8 cellular contexts compared by ENCODE assay signal in genomic region chr7:95045236-95045923, GRCh38.
DNase-seq lines count a peak whose midpoint lies in the region; ATAC-seq and TF ChIP-seq lines count a peak whose summit lies in the region.

No MANE protein-coding gene starts in this region.

- no peak overlapping the region for H3K9ac ChIP-seq in endodermal cell (ENCODE audit: extremely low read depth, low read length, poor library complexity, severe bottlenecking)

- peak; percentile 65 for TF ChIP-seq CTCF in endodermal cell (conservative IDR thresholded peaks at IDR 0.05)

- no peaks in the 10 kb centered on the region for H3K9me3 ChIP-seq in endodermal cell (ENCODE audit: control insufficient read depth, low read length)

- H3K36me3 ChIP-seq in endodermal cell (ENCODE audit: control insufficient read depth, insufficient read depth, low read length) = no peaks in the 10 kb centered on the region

- DNase-seq in NCI-H2081 (lab: John Stamatoyannopoulos, UW) (peak; percentile 19 to 59), NCI-H2081 treated with DMSO at 0.1 percent for 48 hours (lab: John Stamatoyannopoulos, UW) (no peak), NCI-H524 (lab: John Stamatoyannopoulos, UW) (peak; percentile 32 to 66), endodermal cell (peak; percentile 58), GF-D8 (lab: John Stamatoyannopoulos, UW) (no peak), HPDE6-E6E7 (ENCODE audit: extremely low spot score) (no peak)
- DNase-seq in stimulated activated naive B cell treated with anti-CD40 and anti-IgM and Interleukin-4, amounts not matched to agents 10 μg/mL and 1 μg/mL and 100 μg/mL, for 72 hours = no peak
- DNase-seq in activated CD4-positive, alpha-beta T cell treated with anti-CD3 and anti-CD28 coated beads, Interleukin-2, amount 50 U/mL, for 1 hour = no peak

- H3K36me3 Mint-ChIP-seq in endodermal cell (ENCODE audit: low read depth) = no peaks in the 10 kb centered on the region
- H3K36me3 Mint-ChIP-seq in stimulated activated naive B cell treated with anti-CD40 and anti-IgM and Interleukin-4, amounts not matched to agents 10 μg/mL and 1 μg/mL and 100 μg/mL, for 72 hours = no peaks in the 10 kb centered on the region

- no peaks in the 10 kb centered on the region for H3K9me3 Mint-ChIP-seq in endodermal cell
- H3K9me3 Mint-ChIP-seq in stimulated activated naive B cell treated with anti-CD40 and anti-IgM and Interleukin-4, amounts not matched to agents 10 μg/mL and 1 μg/mL and 100 μg/mL, for 72 hours = no peaks in the 10 kb centered on the region

- no peak overlapping the region for H3K4me3 Mint-ChIP-seq in endodermal cell
- H3K4me3 Mint-ChIP-seq in stimulated activated naive B cell treated with anti-CD40 and anti-IgM and Interleukin-4, amounts not matched to agents 10 μg/mL and 1 μg/mL and 100 μg/mL, for 72 hours = no peak overlapping the region

- peaks cover 9% of the 10 kb centered on the region for H3K4me1 ChIP-seq in endodermal cell (ENCODE audit: control insufficient read depth, insufficient read depth, low read length)

- H3K27me3 ChIP-seq in endodermal cell (ENCODE audit: control insufficient read depth, insufficient read depth, low read length, poor library complexity, severe bottlenecking) = no peaks in the 10 kb centered on the region

- H3K27ac ChIP-seq in endodermal cell (ENCODE audit: low read depth, low read length) = no peak overlapping the region

- ATAC-seq in stimulated activated naive B cell treated with anti-CD40 and anti-IgM and Interleukin-4, amounts not matched to agents 10 μg/mL and 1 μg/mL and 100 μg/mL, for 72 hours (replicated peaks) = peak; percentile 71 to 78

- no peak overlapping the region for H3K27ac Mint-ChIP-seq in endodermal cell
- H3K27ac Mint-ChIP-seq in stimulated activated naive B cell treated with anti-CD40 and anti-IgM and Interleukin-4, amounts not matched to agents 10 μg/mL and 1 μg/mL and 100 μg/mL, for 72 hours = no peak overlapping the region

- H3K4me3 ChIP-seq in endodermal cell (ENCODE audit: low read length) = no peak overlapping the region

- H3K4me1 Mint-ChIP-seq in endodermal cell = peaks cover 36% of the 10 kb centered on the region
- peaks cover 4 to 7% of the 10 kb centered on the region in 2 donors for H3K4me1 Mint-ChIP-seq in stimulated activated naive B cell treated with anti-CD40 and anti-IgM and Interleukin-4, amounts not matched to agents 10 μg/mL and 1 μg/mL and 100 μg/mL, for 72 hours

- 88 to 95% methylated on average over 5 to 8 of the region's 8 CpGs for WGBS in endodermal cell (ENCODE audit: insufficient coverage in 1 of 2, insufficient read length in 1 of 2), 2 experiments

- H3K27me3 Mint-ChIP-seq in endodermal cell (ENCODE audit: insufficient read depth) = no peaks in the 10 kb centered on the region
- H3K27me3 Mint-ChIP-seq in stimulated activated naive B cell treated with anti-CD40 and anti-IgM and Interleukin-4, amounts not matched to agents 10 μg/mL and 1 μg/mL and 100 μg/mL, for 72 hours = no peaks in the 10 kb centered on the region

Comparison
In these comparisons a context has a peak if more than half of its experiments do, and no peak if none do; other contexts are left out.
1. DNase-seq: peak in NCI-H2081 (2 of 2), NCI-H524 (2 of 2) and endodermal cell (single experiment); none in NCI-H2081 treated with DMSO at 0.1 percent for 48 hours (single experiment), stimulated activated naive B cell treated with anti-CD40 and anti-IgM and Interleukin-4, amounts not matched to agents 10 μg/mL and 1 μg/mL and 100 μg/mL, for 72 hours (single experiment), GF-D8 (single experiment), HPDE6-E6E7 (single experiment) and activated CD4-positive, alpha-beta T cell treated with anti-CD3 and anti-CD28 coated beads, Interleukin-2, amount 50 U/mL, for 1 hour (single experiment).